22 cellular contexts compared by ENCODE assay signal in genomic region chr1:152599934-152600333, GRCh38.
"Had no signal": no experiment of that assay in that cellular context is flagged by ENCODE, and none has a peak within 500 bp of the region (broad histone marks: within the 10 kb centered on the region; RNA-seq: fewer than 3 reads in every experiment).

LCE3C (plus strand) TSS chr1:152600234; CDS start chr1:152600732, 498 bp downstream.

- H3K4me3 ChIP-seq: colonic mucosa, coronary artery, dorsolateral prefrontal cortex, esophagus muscularis mucosa, esophagus squamous epithelium, gastrocnemius medialis, gastroesophageal sphincter, heart left ventricle, heart right ventricle had no signal

- DNase-seq: colonic mucosa; cortex of kidney; dermis blood vessel endothelial cell; dorsolateral prefrontal cortex; effector CD4-positive, alpha-beta T cell; effector CD8-positive, alpha-beta T cell; effector memory CD4-positive, alpha-beta T cell; effector memory CD8-positive, alpha-beta T cell; endodermal cell; erythroblast; esophagus squamous epithelium; foreskin fibroblast; foreskin keratinocyte; foreskin melanocyte; gastrocnemius medialis; glutamatergic neuron; head of caudate nucleus; heart left ventricle; heart right ventricle had no signal
